In the genomic region with DNA sequence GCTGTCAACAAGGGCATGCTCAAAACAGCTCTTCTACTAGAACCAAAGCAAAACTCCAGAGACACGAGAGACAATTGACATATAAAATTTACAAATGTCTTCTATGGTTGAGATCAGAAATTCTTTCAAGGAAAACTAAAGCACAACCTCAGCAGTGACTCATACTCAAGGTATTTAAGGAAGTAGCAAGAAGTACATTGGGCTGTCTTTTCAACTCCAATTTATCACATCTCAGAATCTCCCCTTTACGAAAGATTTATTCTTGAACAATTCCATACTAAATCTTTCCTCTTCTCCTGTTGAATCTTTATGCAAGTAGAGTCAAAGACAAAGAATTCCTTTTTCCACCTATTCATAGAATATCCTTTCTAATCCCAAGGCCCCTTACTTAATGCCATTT, we compare ENCODE assay signal across 13 cellular contexts.
A peak's percentile ranks its signal among the peaks of the same experiment; 100 is the strongest.
DNase-seq lines count a peak whose midpoint lies in the region; ATAC-seq and TF ChIP-seq lines count a peak whose summit lies in the region.
"Had no signal": no experiment of that assay in that cellular context is flagged by ENCODE, and none has a peak within 500 bp of the region (broad histone marks: within the 10 kb centered on the region; RNA-seq: fewer than 3 reads in every experiment).

No MANE protein-coding gene starts in this region.

- H3K36me3 Mint-ChIP-seq in chondrocyte (ENCODE audit: low read depth) = peaks cover 3% of the 10 kb centered on the region
- H3K36me3 Mint-ChIP-seq in WTC11 = peaks cover 21% of the 10 kb centered on the region
- H3K36me3 Mint-ChIP-seq: activated naive CD4-positive, alpha-beta T cell treated with anti-CD3 and anti-CD28 coated beads, Interleukin-2, amount 50 U/mL, for 72 hours had no signal

- ATAC-seq in GM18873 (IDR thresholded peaks at IDR 0.05; ENCODE audit: low FRiP score, unreplicated experiment) (no peak), HG03196 (IDR thresholded peaks at IDR 0.05; ENCODE audit: unreplicated experiment) (no peak), WTC11 (no peak), HG02678 (IDR thresholded peaks at IDR 0.05; ENCODE audit: unreplicated experiment) (no peak)
- ATAC-seq: activated naive CD4-positive, alpha-beta T cell treated with anti-CD3 and anti-CD28 coated beads, Interleukin-2, amount 50 U/mL, for 72 hours had no signal

- no peak overlapping the region for H3K4me3 ChIP-seq in AG10803 (ENCODE audit: low read length)

- H3K27me3 Mint-ChIP-seq in chondrocyte (ENCODE audit: low read depth) (no peaks in the 10 kb centered on the region), WTC11 (ENCODE audit: low read depth) (no peaks in the 10 kb centered on the region)

- DNase-seq in AG10803 (ENCODE audit: low read depth) (peak; percentile 61), LHCN-M2 (ENCODE audit: low read depth) (peak; percentile 77), chondrocyte (ENCODE audit: low spot score) (no peak), myocyte (ENCODE audit: low read depth) (peak; percentile 28), WTC11 (ENCODE audit: low spot score) (no peak)
- DNase-seq: activated CD4-positive, alpha-beta memory T cell treated with anti-CD3 and anti-CD28 coated beads, Interleukin-2, amount 10 ng/mL, durations not matched to agents 7 days and 5 days; NCI-H69 had no signal

- H3K4me3 Mint-ChIP-seq in chondrocyte (ENCODE audit: unreplicated experiment) (no peak overlapping the region), WTC11 (no peak overlapping the region)
- H3K4me3 Mint-ChIP-seq: activated CD4-positive, alpha-beta memory T cell treated with anti-CD3 and anti-CD28 coated beads, Interleukin-2, amount 10 ng/mL, durations not matched to agents 7 days and 5 days; nephron; stimulated activated naive CD8-positive, alpha-beta T cell treated with anti-CD3 and anti-CD28 coated beads, Interleukin-15, Interleukin-2, amounts not matched to agents 100 ng/mL and 50 ng/mL, for 24 hours had no signal

- peaks cover 15% of the 10 kb centered on the region for H3K9me3 Mint-ChIP-seq in chondrocyte (ENCODE audit: low read depth)
- peaks cover 31% of the 10 kb centered on the region for H3K9me3 Mint-ChIP-seq in WTC11
- H3K9me3 Mint-ChIP-seq: activated CD4-positive, alpha-beta memory T cell treated with anti-CD3 and anti-CD28 coated beads, Interleukin-2, amount 10 ng/mL, durations not matched to agents 7 days and 5 days; activated naive CD4-positive, alpha-beta T cell treated with anti-CD3 and anti-CD28 coated beads, Interleukin-2, amount 50 U/mL, for 72 hours had no signal

- POLR2A ChIA-PET in WTC11 (lab: Charles Lee) = no interaction called here

- CTCF ChIA-PET in WTC11 (lab: Charles Lee) = no interaction called here

- TF ChIP-seq CTCF in AG10803 (conservative IDR thresholded peaks at IDR 0.05; ENCODE audit: low read length) = no peak
- TF ChIP-seq CTCF in chondrocyte (IDR thresholded peaks at IDR 0.05) = no peak
- no peak for TF ChIP-seq CTCF in WTC11 (IDR thresholded peaks at IDR 0.05)

- H3K27ac Mint-ChIP-seq in chondrocyte (ENCODE audit: unreplicated experiment) (peak overlapping the region; percentile 87), WTC11 (no peak overlapping the region)
- H3K27ac Mint-ChIP-seq: activated CD4-positive, alpha-beta memory T cell treated with anti-CD3 and anti-CD28 coated beads, Interleukin-2, amount 10 ng/mL, durations not matched to agents 7 days and 5 days; activated naive CD4-positive, alpha-beta T cell treated with anti-CD3 and anti-CD28 coated beads, Interleukin-2, amount 50 U/mL, for 72 hours; nephron; stimulated activated naive CD8-positive, alpha-beta T cell treated with anti-CD3 and anti-CD28 coated beads, Interleukin-15, Interleukin-2, amounts not matched to agents 100 ng/mL and 50 ng/mL, for 24 hours had no signal

- peaks cover 43% of the 10 kb centered on the region for H3K4me1 Mint-ChIP-seq in chondrocyte (ENCODE audit: low read depth)
- peaks cover 29% of the 10 kb centered on the region for H3K4me1 Mint-ChIP-seq in WTC11
- H3K4me1 Mint-ChIP-seq: activated CD4-positive, alpha-beta memory T cell treated with anti-CD3 and anti-CD28 coated beads, Interleukin-2, amount 10 ng/mL, durations not matched to agents 7 days and 5 days had no signal

TF ChIP-seq in WTC11, 78 proteins besides CTCF, POLR2A, EP300 and RAD21:
- no peak for TF ChIP-seq TP53 (CRISPR knock-in tag; IDR thresholded peaks at IDR 0.05)
- no peak for TF ChIP-seq ZNF416 (CRISPR knock-in tag; IDR thresholded peaks at IDR 0.05)
- TF ChIP-seq, protein P1, sequence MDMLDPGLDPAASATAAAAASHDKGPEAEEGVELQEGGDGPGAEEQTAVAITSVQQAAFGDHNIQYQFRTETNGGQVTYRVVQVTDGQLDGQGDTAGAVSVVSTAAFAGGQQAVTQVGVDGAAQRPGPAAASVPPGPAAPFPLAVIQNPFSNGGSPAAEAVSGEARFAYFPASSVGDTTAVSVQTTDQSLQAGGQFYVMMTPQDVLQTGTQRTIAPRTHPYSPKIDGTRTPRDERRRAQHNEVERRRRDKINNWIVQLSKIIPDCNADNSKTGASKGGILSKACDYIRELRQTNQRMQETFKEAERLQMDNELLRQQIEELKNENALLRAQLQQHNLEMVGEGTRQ (CRISPR knock-in tag; IDR thresholded peaks at IDR 0.05) = no peak
- TF ChIP-seq ETV6 (CRISPR knock-in tag; IDR thresholded peaks at IDR 0.05) = no peak
- no peak for TF ChIP-seq ZNF232 (CRISPR knock-in tag; IDR thresholded peaks at IDR 0.05)
- TF ChIP-seq, protein P2, sequence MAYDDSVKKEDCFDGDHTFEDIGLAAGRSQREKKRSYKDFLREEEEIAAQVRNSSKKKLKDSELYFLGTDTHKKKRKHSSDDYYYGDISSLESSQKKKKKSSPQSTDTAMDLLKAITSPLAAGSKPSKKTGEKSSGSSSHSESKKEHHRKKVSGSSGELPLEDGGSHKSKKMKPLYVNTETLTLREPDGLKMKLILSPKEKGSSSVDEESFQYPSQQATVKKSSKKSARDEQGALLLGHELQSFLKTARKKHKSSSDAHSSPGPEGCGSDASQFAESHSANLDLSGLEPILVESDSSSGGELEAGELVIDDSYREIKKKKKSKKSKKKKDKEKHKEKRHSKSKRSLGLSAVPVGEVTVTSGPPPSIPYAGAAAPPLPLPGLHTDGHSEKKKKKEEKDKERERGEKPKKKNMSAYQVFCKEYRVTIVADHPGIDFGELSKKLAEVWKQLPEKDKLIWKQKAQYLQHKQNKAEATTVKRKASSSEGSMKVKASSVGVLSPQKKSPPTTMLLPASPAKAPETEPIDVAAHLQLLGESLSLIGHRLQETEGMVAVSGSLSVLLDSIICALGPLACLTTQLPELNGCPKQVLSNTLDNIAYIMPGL (CRISPR knock-in tag; IDR thresholded peaks at IDR 0.05) = no peak
- no peak for TF ChIP-seq NFYB (CRISPR knock-in tag; conservative IDR thresholded peaks at IDR 0.05; ENCODE audit: low read depth)
- TF ChIP-seq, protein P3, sequence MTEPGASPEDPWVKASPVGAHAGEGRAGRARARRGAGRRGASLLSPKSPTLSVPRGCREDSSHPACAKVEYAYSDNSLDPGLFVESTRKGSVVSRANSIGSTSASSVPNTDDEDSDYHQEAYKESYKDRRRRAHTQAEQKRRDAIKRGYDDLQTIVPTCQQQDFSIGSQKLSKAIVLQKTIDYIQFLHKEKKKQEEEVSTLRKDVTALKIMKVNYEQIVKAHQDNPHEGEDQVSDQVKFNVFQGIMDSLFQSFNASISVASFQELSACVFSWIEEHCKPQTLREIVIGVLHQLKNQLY (CRISPR knock-in tag; IDR thresholded peaks at IDR 0.05) = no peak
- TF ChIP-seq MXD4 (CRISPR knock-in tag; IDR thresholded peaks at IDR 0.05; ENCODE audit: borderline replicate concordance) = no peak
- TF ChIP-seq NR1H2 (CRISPR knock-in tag; IDR thresholded peaks at IDR 0.05) = no peak
- no peak for TF ChIP-seq CREB1 (CRISPR knock-in tag; IDR thresholded peaks at IDR 0.05)
- no peak for TF ChIP-seq ZBTB21 (CRISPR knock-in tag; IDR thresholded peaks at IDR 0.05; ENCODE audit: borderline replicate concordance)
- no peak for TF ChIP-seq RELA (CRISPR knock-in tag; IDR thresholded peaks at IDR 0.05; ENCODE audit: borderline replicate concordance)
- TF ChIP-seq CBFB (CRISPR knock-in tag; IDR thresholded peaks at IDR 0.05; ENCODE audit: low read depth) = no peak
- no peak for TF ChIP-seq NFE2L1 (CRISPR knock-in tag; IDR thresholded peaks at IDR 0.05)
- TF ChIP-seq, protein P4, sequence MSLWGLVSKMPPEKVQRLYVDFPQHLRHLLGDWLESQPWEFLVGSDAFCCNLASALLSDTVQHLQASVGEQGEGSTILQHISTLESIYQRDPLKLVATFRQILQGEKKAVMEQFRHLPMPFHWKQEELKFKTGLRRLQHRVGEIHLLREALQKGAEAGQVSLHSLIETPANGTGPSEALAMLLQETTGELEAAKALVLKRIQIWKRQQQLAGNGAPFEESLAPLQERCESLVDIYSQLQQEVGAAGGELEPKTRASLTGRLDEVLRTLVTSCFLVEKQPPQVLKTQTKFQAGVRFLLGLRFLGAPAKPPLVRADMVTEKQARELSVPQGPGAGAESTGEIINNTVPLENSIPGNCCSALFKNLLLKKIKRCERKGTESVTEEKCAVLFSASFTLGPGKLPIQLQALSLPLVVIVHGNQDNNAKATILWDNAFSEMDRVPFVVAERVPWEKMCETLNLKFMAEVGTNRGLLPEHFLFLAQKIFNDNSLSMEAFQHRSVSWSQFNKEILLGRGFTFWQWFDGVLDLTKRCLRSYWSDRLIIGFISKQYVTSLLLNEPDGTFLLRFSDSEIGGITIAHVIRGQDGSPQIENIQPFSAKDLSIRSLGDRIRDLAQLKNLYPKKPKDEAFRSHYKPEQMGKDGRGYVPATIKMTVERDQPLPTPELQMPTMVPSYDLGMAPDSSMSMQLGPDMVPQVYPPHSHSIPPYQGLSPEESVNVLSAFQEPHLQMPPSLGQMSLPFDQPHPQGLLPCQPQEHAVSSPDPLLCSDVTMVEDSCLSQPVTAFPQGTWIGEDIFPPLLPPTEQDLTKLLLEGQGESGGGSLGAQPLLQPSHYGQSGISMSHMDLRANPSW (CRISPR knock-in tag; conservative IDR thresholded peaks at IDR 0.05; ENCODE audit: low read depth) = no peak
- TF ChIP-seq NFATC4 (CRISPR knock-in tag; IDR thresholded peaks at IDR 0.05) = no peak

Comparison
In these comparisons a context has a peak if more than half of its experiments do, and no peak if none do; other contexts are left out.
1. DNase-seq: peak in AG10803 (single experiment), LHCN-M2 (single experiment) and myocyte (single experiment); none in chondrocyte (single experiment) and WTC11 (single experiment).